Comparison of ENCODE assay signal across 8 cellular contexts in genomic region chr2:237201461-237202287, GRCh38.
A peak's percentile ranks its signal among the peaks of the same experiment; 100 is the strongest.
DNase-seq lines count a peak whose midpoint lies in the region; ATAC-seq lines count a peak whose summit lies in the region.

No MANE protein-coding gene starts in this region.

- peak; percentile 80 for ATAC-seq in HG02588 (IDR thresholded peaks at IDR 0.05; ENCODE audit: unreplicated experiment)
- peak; percentile 28 for ATAC-seq in left lobe of liver

- no peak overlapping the region for H3K27ac ChIP-seq in substantia nigra (ENCODE audit: low read depth, low read length, poor library complexity, severe bottlenecking)

- peak; percentile 73 for DNase-seq in DMS53 (lab: John Stamatoyannopoulos, UW)
- peak; percentile 79 for DNase-seq in T1000 (lab: John Stamatoyannopoulos, UW)
- DNase-seq in left lobe of liver (ENCODE audit: low spot score), result no peak
- no peak for DNase-seq in activated naive CD4-positive, alpha-beta T cell treated with Interleukin-2 at 50 U/mL for 16 hours
- no peak for DNase-seq in NCI-H446 (lab: John Stamatoyannopoulos, UW)
- no peak for DNase-seq in substantia nigra (lab: John Stamatoyannopoulos, UW)
- no peak for DNase-seq in stimulated activated CD4-positive, alpha-beta T cell treated with anti-CD3 and anti-CD28 coated beads, Interleukin-12 subunit alpha, Interleukin-12 subunit beta, amount 100 ng/mL, for 4 hours

Comparison
In these comparisons a context has a peak if more than half of its experiments do, and no peak if none do; other contexts are left out.
1. DNase-seq: peak in DMS53 (single experiment) and T1000 (single experiment); none in left lobe of liver (single experiment), activated naive CD4-positive, alpha-beta T cell treated with Interleukin-2 at 50 U/mL for 16 hours (single experiment), NCI-H446 (0 of 2), substantia nigra (0 of 49) and stimulated activated CD4-positive, alpha-beta T cell treated with anti-CD3 and anti-CD28 coated beads, Interleukin-12 subunit alpha, Interleukin-12 subunit beta, amount 100 ng/mL, for 4 hours (single experiment).